Comparison of ENCODE assay signal across 8 cellular contexts in genomic region chr13:30617315-30618185, GRCh38. TPM values are rescaled to one million over a fixed set of nuclear protein-coding genes. Genes with fewer than 3 reads are reported as not detected.
DNase-seq lines count a peak whose midpoint lies in the region; TF ChIP-seq lines count a peak whose summit lies in the region.

TSS of gene USPL1 (plus strand) at chr13:30617920. CDS start at chr13:30621141, 3,221 bp downstream.

- no peaks in the 10 kb centered on the region for H3K9me3 Mint-ChIP-seq in endodermal cell

- H3K27ac Mint-ChIP-seq in endodermal cell: no peak within 1 kb of the TSS

- H3K4me3 Mint-ChIP-seq in endodermal cell: no peak within 1 kb of the TSS

- H3K27ac ChIP-seq in endodermal cell (ENCODE audit: low read depth, low read length): peak within 1 kb of the TSS; percentile 98
- peak within 1 kb of the TSS; percentile 99 for H3K27ac ChIP-seq in mesendoderm (ENCODE audit: low read depth, low read length)

- H3K4me2 ChIP-seq in mesendoderm (ENCODE audit: low read length): peak within 1 kb of the TSS; percentile 93

- H4K8ac ChIP-seq in mesendoderm (ENCODE audit: low read depth, low read length): no peak within 1 kb of the TSS

- H3K27me3 Mint-ChIP-seq in endodermal cell (ENCODE audit: insufficient read depth): no peaks in the 10 kb centered on the region

- H3K56ac ChIP-seq in mesendoderm (ENCODE audit: low read length): peak within 1 kb of the TSS; percentile 95

- no peaks in the 10 kb centered on the region for H3K9me3 ChIP-seq in endodermal cell (ENCODE audit: control insufficient read depth, low read length)

- no peak within 1 kb of the TSS for H2BK15ac ChIP-seq in mesendoderm (replicated peaks; ENCODE audit: low read depth)

- peak within 1 kb of the TSS; percentile 82 for H3K18ac ChIP-seq in mesendoderm (ENCODE audit: low read length)

- TF ChIP-seq CTCF in GM20000 (IDR thresholded peaks at IDR 0.05; ENCODE audit: extremely low read depth, missing control alignments) (no peak), endodermal cell (conservative IDR thresholded peaks at IDR 0.05) (peak; percentile 54)

- 0 to 1% methylated on average over 18 to 78 of the region's 78 CpGs for WGBS in endodermal cell (ENCODE audit: insufficient coverage in 1 of 2, insufficient read length in 1 of 2), 2 experiments
- WGBS in mesendoderm (ENCODE audit: extremely low coverage, insufficient coverage, low lambda C conversion rate): no CpG with 5 or more reads among the region's 78 CpGs

- H3K4me3 ChIP-seq in endodermal cell (ENCODE audit: low read length) (peak within 1 kb of the TSS; percentile 98), mesendoderm (ENCODE audit: low read length) (peak within 1 kb of the TSS; percentile 76)

- H3K79me1 ChIP-seq in mesendoderm (ENCODE audit: low read length): peaks cover 6% of the 10 kb centered on the region

- H2BK5ac ChIP-seq in mesendoderm (ENCODE audit: low read length): peak within 1 kb of the TSS; percentile 47

- peaks cover 3% of the 10 kb centered on the region for H3K4me1 ChIP-seq in endodermal cell (ENCODE audit: control insufficient read depth, insufficient read depth, low read length)
- H3K4me1 ChIP-seq in mesendoderm (ENCODE audit: control insufficient read depth, low read depth, low read length): peaks cover 4% of the 10 kb centered on the region

- DNase-seq in COLO829 (ENCODE audit: low spot score): peak; percentile 96
- DNase-seq in GM20000 (ENCODE audit: low spot score): peak; percentile 92
- DNase-seq in HT-29 (ENCODE audit: low spot score): peak; percentile 100
- DNase-seq in NOMO-1 (lab: John Stamatoyannopoulos, UW; ENCODE audit: unreplicated experiment in 2 of 2): peak; percentile 100
- DNase-seq in activated CD8-positive, alpha-beta memory T cell treated with anti-CD3 and anti-CD28 coated beads for 4 hours (ENCODE audit: low read depth in 2 of 2): peak; percentile 98
- DNase-seq in endodermal cell: peak; percentile 99
- DNase-seq in mesendoderm: peak; percentile 99
- DNase-seq in stimulated activated CD8-positive, alpha-beta memory T cell treated with anti-CD3 and anti-CD28 coated beads, Interleukin-15, amount 100 ng/mL, for 1 hour (ENCODE audit: low read depth): peak; percentile 98

- H3K9ac ChIP-seq in endodermal cell (ENCODE audit: extremely low read depth, low read length, poor library complexity, severe bottlenecking) (peak within 1 kb of the TSS; percentile 92), mesendoderm (ENCODE audit: low read length) (peak within 1 kb of the TSS; percentile 93)

- peaks cover 4% of the 10 kb centered on the region for H3K36me3 Mint-ChIP-seq in endodermal cell (ENCODE audit: low read depth)

- H3K23ac ChIP-seq in mesendoderm (ENCODE audit: low read length): peak within 1 kb of the TSS; percentile 87

- peaks cover 8% of the 10 kb centered on the region for H3K36me3 ChIP-seq in endodermal cell (ENCODE audit: control insufficient read depth, insufficient read depth, low read length)
- H3K36me3 ChIP-seq in mesendoderm (ENCODE audit: control insufficient read depth, insufficient read depth, low read length): no peaks in the 10 kb centered on the region

- peak within 1 kb of the TSS; percentile 64 for H3K4ac ChIP-seq in mesendoderm (ENCODE audit: low read depth, low read length)

- no peak within 1 kb of the TSS for H2AK5ac ChIP-seq in mesendoderm (ENCODE audit: low read length)

- peak within 1 kb of the TSS; percentile 17 for H2BK120ac ChIP-seq in mesendoderm (ENCODE audit: low read depth, low read length)

- peaks cover 34% of the 10 kb centered on the region for H3K79me2 ChIP-seq in mesendoderm (ENCODE audit: control insufficient read depth, insufficient read depth, low read length)

- peaks cover 15% of the 10 kb centered on the region for H3K4me1 Mint-ChIP-seq in endodermal cell

- peak within 1 kb of the TSS; percentile 65 for H4K5ac ChIP-seq in mesendoderm (ENCODE audit: low read length)

- no peaks in the 10 kb centered on the region for H3K27me3 ChIP-seq in endodermal cell (ENCODE audit: control insufficient read depth, insufficient read depth, low read length, poor library complexity, severe bottlenecking)
- no peaks in the 10 kb centered on the region for H3K27me3 ChIP-seq in mesendoderm (ENCODE audit: insufficient read depth, low read length, poor library complexity)

RNA-seq across cellular contexts. Expression of gene USPL1, which starts in this region (rescaled TPM):
- total RNA-seq in HT-29 (2014; rRNA removed; shearing (Covaris generic)): 14.6 and 16.1 TPM in 2 replicates
- 10 to 100 TPM; 17.9 to 19.3 TPM for total RNA-seq in endodermal cell
- polyA plus RNA-seq in endodermal cell (2013, experiment 1 of 2): 22.4 TPM
- polyA plus RNA-seq in endodermal cell (2013, experiment 2 of 2): 21.4 TPM
- 9.5 TPM for polyA plus RNA-seq in mesendoderm (2013, experiment 1 of 2)
- 9.7 TPM for polyA plus RNA-seq in mesendoderm (2013, experiment 2 of 2)

Comparison
In these comparisons a context has a peak if more than half of its experiments do, and no peak if none do; other contexts are left out.
1. Peak in every context shown above with its lines: DNase-seq, H3K4me3 ChIP-seq and H3K27ac ChIP-seq.